ENCODE assay signal across 30 cellular contexts in the genomic region with DNA sequence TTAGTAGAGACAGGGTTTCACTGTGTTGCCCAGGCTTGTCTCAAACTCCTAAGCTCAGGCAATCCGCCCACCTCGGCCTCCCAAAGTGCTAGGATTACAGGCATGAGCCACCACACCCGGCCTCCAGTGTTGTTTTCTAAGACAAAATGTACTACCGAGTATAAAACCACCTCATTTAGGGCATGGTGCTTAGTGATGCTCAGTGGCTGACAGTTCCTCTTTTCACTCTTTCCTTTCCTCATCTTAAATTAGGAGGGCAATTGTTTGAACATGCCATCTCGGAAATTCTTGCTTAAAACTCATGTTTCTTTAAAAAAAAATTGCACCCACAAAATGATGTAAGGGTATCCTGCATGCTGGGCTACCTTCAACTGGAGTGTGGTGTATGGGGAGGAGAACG.
DNase-seq lines count a peak whose midpoint lies in the region; ATAC-seq lines count a peak whose summit lies in the region.
"Had no signal": no experiment of that assay in that cellular context is flagged by ENCODE, and none has a peak within 500 bp of the region (broad histone marks: within the 10 kb centered on the region; RNA-seq: fewer than 3 reads in every experiment).

No MANE protein-coding gene starts in this region.

- H4K8ac ChIP-seq in neuronal stem cell (ENCODE audit: low read depth, low read length) = no peak overlapping the region

- peaks cover 35% of the 10 kb centered on the region for H3K4me1 ChIP-seq in ectodermal cell (ENCODE audit: control insufficient read depth, insufficient read depth, low read length)
- peaks cover 18 to 19% of the 10 kb centered on the region in 2 donors for H3K4me1 ChIP-seq in neuronal stem cell (ENCODE audit: control insufficient read depth in 2 of 2, insufficient read depth in 1 of 2, low read depth in 1 of 2, low read length in 2 of 2)
- H3K4me1 ChIP-seq: ascending aorta, esophagus squamous epithelium, foreskin keratinocyte, SJSA1, upper lobe of left lung had no signal

- H3K9me3 ChIP-seq in ectodermal cell (ENCODE audit: control insufficient read depth, low read length) (no peaks in the 10 kb centered on the region), neuronal stem cell (replicated peaks in 1 of 2; ENCODE audit: control insufficient read depth in 2 of 2, insufficient read depth in 1 of 2, low read depth in 1 of 2, low read length in 2 of 2) (peaks cover 0 to 3% of the 10 kb centered on the region in 2 donors)
- H3K9me3 ChIP-seq: ascending aorta, esophagus squamous epithelium, heart left ventricle, SJSA1, upper lobe of left lung had no signal

- peak; percentile 8 to 63 for DNase-seq in NOMO-1 (lab: John Stamatoyannopoulos, UW; ENCODE audit: unreplicated experiment in 2 of 2)
- peak; percentile 8 for DNase-seq in neuronal stem cell (ENCODE audit: low spot score)
- DNase-seq in stimulated activated naive CD4-positive, alpha-beta T cell treated with Interleukin-2 at 50 U/mL for 16 hours (lab: John Stamatoyannopoulos, UW) = no peak
- DNase-seq in Right ventricle myocardium superior = no peak
- DNase-seq in stimulated activated naive CD4-positive, alpha-beta T cell (lab: John Stamatoyannopoulos, UW) = no peak
- no peak for DNase-seq in NCI-H69 (lab: John Stamatoyannopoulos, UW)
- DNase-seq: activated B cell treated with CpG ODN at 0.5 μM for 24 hours; activated CD4-positive, alpha-beta T cell treated with anti-CD3 and anti-CD28 coated beads, Interleukin-2, amount 10 ng/mL, durations not matched to agents 7 days and 5 days; activated naive CD8-positive, alpha-beta T cell treated with anti-CD3 and anti-CD28 coated beads, Interleukin-2, amount 10 ng/mL, durations not matched to agents 7 days and 5 days; dermis blood vessel endothelial cell; DMS153; esophagus squamous epithelium; H9; heart left ventricle; naive B cell; NCI-H1092; NCI-H1694; NCI-H2171 treated with DMSO at 0.1 percent for 48 hours; NCI-H510A treated with DMSO at 0.1 percent for 48 hours; stimulated activated CD4-positive, alpha-beta T cell treated with anti-CD3 and anti-CD28 coated beads, Interleukin-15, amount 100 ng/mL, for 24 hours; stimulated activated CD4-positive, alpha-beta T cell treated with anti-CD3 and anti-CD28 coated beads, Interleukin-4, amount 100 ng/mL, for 4 hours; T-helper 1 cell; upper lobe of left lung had no signal

- H3K27ac ChIP-seq in ectodermal cell (ENCODE audit: insufficient read depth, low read depth, low read length, poor library complexity, severe bottlenecking) (peak overlapping the region; percentile 98), neuronal stem cell (replicated peaks; ENCODE audit: low read length) (peak overlapping the region; percentile 92)
- H3K27ac ChIP-seq: ascending aorta, cardiac muscle cell, esophagus squamous epithelium, foreskin keratinocyte, heart left ventricle, SJSA1, upper lobe of left lung had no signal

- intact Hi-C loops in Right ventricle myocardium superior (cut with DNase I) = no loop called here

- H3K9ac ChIP-seq in neuronal stem cell (ENCODE audit: low read depth, low read length, poor library complexity) = no peak overlapping the region

- H3K36me3 ChIP-seq in ectodermal cell (ENCODE audit: control insufficient read depth, insufficient read depth, low read length) = peaks cover 6% of the 10 kb centered on the region
- H3K36me3 ChIP-seq in neuronal stem cell (replicated peaks in 1 of 2; ENCODE audit: control insufficient read depth in 2 of 2, insufficient read depth in 2 of 2, low read length in 2 of 2) = peaks cover 0 to 70% of the 10 kb centered on the region in 2 donors
- H3K36me3 ChIP-seq: ascending aorta, cardiac muscle cell, esophagus squamous epithelium, heart left ventricle, SJSA1, upper lobe of left lung had no signal

- no peak overlapping the region for H2BK120ac ChIP-seq in neuronal stem cell (ENCODE audit: low read depth, low read length)

- H3K27me3 ChIP-seq in ectodermal cell (ENCODE audit: control insufficient read depth, insufficient read depth, low read length, poor library complexity, severe bottlenecking) = no peaks in the 10 kb centered on the region
- H3K27me3 ChIP-seq in neuronal stem cell (ENCODE audit: control insufficient read depth in 3 of 3, insufficient read depth in 3 of 3, low read depth in 1 of 3, low read length in 3 of 3) = no peaks in the 10 kb centered on the region
- H3K27me3 ChIP-seq: ascending aorta, cardiac muscle cell, upper lobe of left lung had no signal

- no peaks in the 10 kb centered on the region for H3K79me1 ChIP-seq in neuronal stem cell (ENCODE audit: low read depth, low read length)

- H2AFZ ChIP-seq in neuronal stem cell (ENCODE audit: low read length) = no peak overlapping the region

- no peak overlapping the region for H2BK5ac ChIP-seq in neuronal stem cell (ENCODE audit: low read length)

- H3K18ac ChIP-seq in neuronal stem cell (ENCODE audit: low read length) = no peak overlapping the region

- no peak overlapping the region for H4K91ac ChIP-seq in neuronal stem cell (ENCODE audit: low read depth, low read length, poor library complexity)

- H3K14ac ChIP-seq in neuronal stem cell (ENCODE audit: low read length) = no peak overlapping the region

- no peak overlapping the region for H3K4me2 ChIP-seq in neuronal stem cell (ENCODE audit: insufficient read depth, low read length, poor library complexity, severe bottlenecking)

- H3K23ac ChIP-seq in neuronal stem cell (ENCODE audit: low read depth, low read length, poor library complexity) = no peak overlapping the region

- ATAC-seq in GM18498 (IDR thresholded peaks at IDR 0.05; ENCODE audit: unreplicated experiment) (peak; percentile 43), Right ventricle myocardium superior (ENCODE audit: poor library complexity) (no peak)
- ATAC-seq: heart left ventricle, HepG2 had no signal

- 75 to 90% methylated on average over 5 to 6 of the region's 6 CpGs for WGBS in ectodermal cell, 2 experiments
- no CpG with 5 or more reads among the region's 6 CpGs for WGBS in neuronal stem cell (ENCODE audit: extremely low coverage in 2 of 2, insufficient read length in 2 of 2, insufficient replicate concordance in 1 of 2), 2 donors

- no peak overlapping the region for H3K4me3 ChIP-seq in ectodermal cell (ENCODE audit: insufficient read depth, low read depth, low read length)
- no peak overlapping the region for H3K4me3 ChIP-seq in neuronal stem cell (ENCODE audit: low read length in 2 of 2)
- H3K4me3 ChIP-seq: ascending aorta, cardiac muscle cell, esophagus squamous epithelium, heart left ventricle, SJSA1, upper lobe of left lung had no signal

- no peak overlapping the region for H2BK12ac ChIP-seq in neuronal stem cell (ENCODE audit: low read length)

- no peak overlapping the region for H2BK15ac ChIP-seq in neuronal stem cell (ENCODE audit: low read length)

- H2AK5ac ChIP-seq in neuronal stem cell (ENCODE audit: low read depth, low read length) = no peak overlapping the region

- H3K4ac ChIP-seq in neuronal stem cell (ENCODE audit: low read length) = no peak overlapping the region

Comparison
In these comparisons a context has a peak if more than half of its experiments do, and no peak if none do; other contexts are left out.
1. DNase-seq: peak in NOMO-1 (2 of 2) and neuronal stem cell (single experiment); none in stimulated activated naive CD4-positive, alpha-beta T cell treated with Interleukin-2 at 50 U/mL for 16 hours (single experiment), Right ventricle myocardium superior (single experiment), stimulated activated naive CD4-positive, alpha-beta T cell (0 of 6) and NCI-H69 (single experiment).